18 cellular contexts compared by ENCODE assay signal in genomic region chr20:59181936-59182335, GRCh38. TPM values are rescaled to one million over a fixed set of nuclear protein-coding genes. Genes with fewer than 3 reads are reported as not detected.
DNase-seq lines count a peak whose midpoint lies in the region; ATAC-seq lines count a peak whose summit lies in the region.
"Had no signal": no experiment of that assay in that cellular context is flagged by ENCODE, and none has a peak within 500 bp of the region (broad histone marks: within the 10 kb centered on the region; RNA-seq: fewer than 3 reads in every experiment).

No MANE protein-coding gene starts in this region.

- H3K27me3 ChIP-seq in neuronal stem cell (ENCODE audit: control insufficient read depth in 3 of 3, insufficient read depth in 3 of 3, low read depth in 1 of 3, low read length in 3 of 3): peaks cover 0 to 12% (median 0%) of the 10 kb centered on the region in 3 experiments
- H3K27me3 ChIP-seq: SJSA1 had no signal

- H3K4me2 ChIP-seq in neuronal stem cell (ENCODE audit: insufficient read depth, low read length, poor library complexity, severe bottlenecking): no peak overlapping the region

- peak overlapping the region; percentile 44 for H3K18ac ChIP-seq in neuronal stem cell (ENCODE audit: low read length)

- no peak overlapping the region for H2BK5ac ChIP-seq in neuronal stem cell (ENCODE audit: low read length)

- H3K9me3 ChIP-seq in neuronal stem cell (replicated peaks in 1 of 2; ENCODE audit: control insufficient read depth in 2 of 2, insufficient read depth in 1 of 2, low read depth in 1 of 2, low read length in 2 of 2): peaks cover 0 to 2% of the 10 kb centered on the region in 2 donors
- H3K9me3 ChIP-seq: SJSA1 had no signal

- intact Hi-C loops in activated CD4-positive, alpha-beta T cell treated with anti-CD3 and anti-CD28 coated beads, Interleukin-2, amount 10 ng/mL, durations not matched to agents 24 days and 14 days (cut with micrococcal nuclease): no loop called here

- WGBS in neuronal stem cell (ENCODE audit: extremely low coverage in 2 of 2, insufficient read length in 2 of 2, insufficient replicate concordance in 1 of 2), 2 donors: no CpG with 5 or more reads among the region's 2 CpGs

- H2BK15ac ChIP-seq in neuronal stem cell (ENCODE audit: low read length): no peak overlapping the region

- peaks cover 55% of the 10 kb centered on the region for H3K4me1 Mint-ChIP-seq in activated CD8-positive, alpha-beta memory T cell treated with anti-CD3 and anti-CD28 coated beads, Interleukin-2, amount 10 ng/mL, durations not matched to agents 7 days and 5 days
- peaks cover 57% of the 10 kb centered on the region for H3K4me1 Mint-ChIP-seq in activated T-helper 17 cell treated with anti-CD3 and anti-CD28 coated beads, Interleukin-2, amount 50 U/mL, for 72 hours
- peaks cover 43% of the 10 kb centered on the region for H3K4me1 Mint-ChIP-seq in activated CD4-positive, alpha-beta T cell treated with anti-CD3 and anti-CD28 coated beads, Interleukin-2, amount 10 ng/mL, durations not matched to agents 24 days and 14 days

- no peak overlapping the region for H4K8ac ChIP-seq in neuronal stem cell (ENCODE audit: low read depth, low read length)

- no peaks in the 10 kb centered on the region for H3K27me3 Mint-ChIP-seq in activated CD8-positive, alpha-beta memory T cell treated with anti-CD3 and anti-CD28 coated beads, Interleukin-2, amount 10 ng/mL, durations not matched to agents 7 days and 5 days
- H3K27me3 Mint-ChIP-seq in activated T-helper 17 cell treated with anti-CD3 and anti-CD28 coated beads, Interleukin-2, amount 50 U/mL, for 72 hours: no peaks in the 10 kb centered on the region
- peaks cover 1% of the 10 kb centered on the region for H3K27me3 Mint-ChIP-seq in activated CD4-positive, alpha-beta T cell treated with anti-CD3 and anti-CD28 coated beads, Interleukin-2, amount 10 ng/mL, durations not matched to agents 24 days and 14 days
- H3K27me3 Mint-ChIP-seq: IgD-negative memory B cell had no signal

- CTCF ChIA-PET in activated CD8-positive, alpha-beta memory T cell treated with anti-CD3 and anti-CD28 coated beads, Interleukin-2, amount 10 ng/mL, durations not matched to agents 7 days and 5 days (lab: Charles Lee): interaction anchor here (0.9 to 1.2 kb wide), 5 partner anchors 12 to 97 kb away, joined by 3 to 6 read pairs (median 4); no protein-coding TSS in a partner anchor

- H3K4ac ChIP-seq in neuronal stem cell (ENCODE audit: low read length): no peak overlapping the region

- no peak overlapping the region for H3K23ac ChIP-seq in neuronal stem cell (ENCODE audit: low read depth, low read length, poor library complexity)

- H3K79me1 ChIP-seq in neuronal stem cell (ENCODE audit: low read depth, low read length): no peaks in the 10 kb centered on the region

- H3K14ac ChIP-seq in neuronal stem cell (ENCODE audit: low read length): no peak overlapping the region

- H4K91ac ChIP-seq in neuronal stem cell (ENCODE audit: low read depth, low read length, poor library complexity): no peak overlapping the region

- no peak overlapping the region for H3K27ac Mint-ChIP-seq in activated CD8-positive, alpha-beta memory T cell treated with anti-CD3 and anti-CD28 coated beads, Interleukin-2, amount 10 ng/mL, durations not matched to agents 7 days and 5 days
- H3K27ac Mint-ChIP-seq in activated T-helper 17 cell treated with anti-CD3 and anti-CD28 coated beads, Interleukin-2, amount 50 U/mL, for 72 hours: peak overlapping the region; percentile 23
- no peak overlapping the region for H3K27ac Mint-ChIP-seq in activated CD4-positive, alpha-beta T cell treated with anti-CD3 and anti-CD28 coated beads, Interleukin-2, amount 10 ng/mL, durations not matched to agents 24 days and 14 days

- no peaks in the 10 kb centered on the region for H3K9me3 Mint-ChIP-seq in activated CD8-positive, alpha-beta memory T cell treated with anti-CD3 and anti-CD28 coated beads, Interleukin-2, amount 10 ng/mL, durations not matched to agents 7 days and 5 days (ENCODE audit: low read depth)
- no peaks in the 10 kb centered on the region for H3K9me3 Mint-ChIP-seq in activated T-helper 17 cell treated with anti-CD3 and anti-CD28 coated beads, Interleukin-2, amount 50 U/mL, for 72 hours
- H3K9me3 Mint-ChIP-seq in activated CD4-positive, alpha-beta T cell treated with anti-CD3 and anti-CD28 coated beads, Interleukin-2, amount 10 ng/mL, durations not matched to agents 24 days and 14 days: peaks cover 11% of the 10 kb centered on the region

- H2BK120ac ChIP-seq in neuronal stem cell (ENCODE audit: low read depth, low read length): no peak overlapping the region

- H3K9ac ChIP-seq in neuronal stem cell (ENCODE audit: low read depth, low read length, poor library complexity): no peak overlapping the region
- H3K9ac ChIP-seq: GM23248 had no signal

- H3K4me1 ChIP-seq in neuronal stem cell (ENCODE audit: control insufficient read depth in 2 of 2, insufficient read depth in 1 of 2, low read depth in 1 of 2, low read length in 2 of 2): peaks cover 0 to 12% of the 10 kb centered on the region in 2 donors
- H3K4me1 ChIP-seq: SJSA1 had no signal

- H2AFZ ChIP-seq in neuronal stem cell (ENCODE audit: low read length): no peak overlapping the region
- H2AFZ ChIP-seq: GM23248 had no signal

- ATAC-seq in activated CD8-positive, alpha-beta memory T cell treated with anti-CD3 and anti-CD28 coated beads, Interleukin-2, amount 10 ng/mL, durations not matched to agents 7 days and 5 days: no peak
- ATAC-seq in activated T-helper 17 cell treated with anti-CD3 and anti-CD28 coated beads, Interleukin-2, amount 50 U/mL, for 72 hours (replicated peaks): no peak
- no peak for ATAC-seq in GM19351 (IDR thresholded peaks at IDR 0.05; ENCODE audit: unreplicated experiment)
- ATAC-seq: PC-3 had no signal

- H3K36me3 Mint-ChIP-seq in activated CD8-positive, alpha-beta memory T cell treated with anti-CD3 and anti-CD28 coated beads, Interleukin-2, amount 10 ng/mL, durations not matched to agents 7 days and 5 days: peaks cover 44% of the 10 kb centered on the region
- H3K36me3 Mint-ChIP-seq in activated T-helper 17 cell treated with anti-CD3 and anti-CD28 coated beads, Interleukin-2, amount 50 U/mL, for 72 hours (ENCODE audit: low read depth): peaks cover 49% of the 10 kb centered on the region
- peaks cover 39% of the 10 kb centered on the region for H3K36me3 Mint-ChIP-seq in activated CD4-positive, alpha-beta T cell treated with anti-CD3 and anti-CD28 coated beads, Interleukin-2, amount 10 ng/mL, durations not matched to agents 24 days and 14 days (ENCODE audit: low read depth)

- H3K36me3 ChIP-seq in neuronal stem cell (replicated peaks in 1 of 2; ENCODE audit: control insufficient read depth in 2 of 2, insufficient read depth in 2 of 2, low read length in 2 of 2): no peaks in the 10 kb centered on the region
- H3K36me3 ChIP-seq: SJSA1 had no signal

- DNase-seq in activated CD8-positive, alpha-beta memory T cell treated with anti-CD3 and anti-CD28 coated beads, Interleukin-2, amount 10 ng/mL, durations not matched to agents 7 days and 5 days: peak; percentile 34
- no peak for DNase-seq in activated CD8-positive, alpha-beta memory T cell treated with anti-CD3 and anti-CD28 coated beads, Interleukin-2, amount 50 U/mL, for 4 hours
- DNase-seq in D341Med (ENCODE audit: low spot score) (peak; percentile 28), neuronal stem cell (ENCODE audit: low spot score) (no peak), NCI-H187 treated with DMSO at 0.1 percent for 48 hours (lab: John Stamatoyannopoulos, UW) (no peak)
- DNase-seq in activated CD4-positive, alpha-beta T cell treated with anti-CD3 and anti-CD28 coated beads, Interleukin-2, amount 10 ng/mL, durations not matched to agents 24 days and 14 days: no peak
- DNase-seq: GM23248, NCI-H1417 treated with DMSO at 0.1 percent for 48 hours, NCI-H2081, NCI-H2227 treated with DMSO at 0.1 percent for 48 hours, PC-3 had no signal

- no peak overlapping the region for H3K4me3 Mint-ChIP-seq in activated CD8-positive, alpha-beta memory T cell treated with anti-CD3 and anti-CD28 coated beads, Interleukin-2, amount 10 ng/mL, durations not matched to agents 7 days and 5 days
- H3K4me3 Mint-ChIP-seq in activated T-helper 17 cell treated with anti-CD3 and anti-CD28 coated beads, Interleukin-2, amount 50 U/mL, for 72 hours: peak overlapping the region; percentile 19
- no peak overlapping the region for H3K4me3 Mint-ChIP-seq in activated CD4-positive, alpha-beta T cell treated with anti-CD3 and anti-CD28 coated beads, Interleukin-2, amount 10 ng/mL, durations not matched to agents 24 days and 14 days

- no peak overlapping the region for H3K27ac ChIP-seq in neuronal stem cell (replicated peaks; ENCODE audit: low read length)
- H3K27ac ChIP-seq: GM23248, SJSA1 had no signal

- no peak overlapping the region for H3K4me3 ChIP-seq in neuronal stem cell (ENCODE audit: low read length in 2 of 2)
- H3K4me3 ChIP-seq: GM23248, SJSA1 had no signal

- H2AK5ac ChIP-seq in neuronal stem cell (ENCODE audit: low read depth, low read length): no peak overlapping the region

- no peak overlapping the region for H2BK12ac ChIP-seq in neuronal stem cell (ENCODE audit: low read length)

RNA-seq across cellular contexts. Expression of gene ZNF831, which starts 18.3 kb away (rescaled TPM):
- total RNA-seq in activated CD8-positive, alpha-beta memory T cell treated with anti-CD3 and anti-CD28 coated beads, Interleukin-2, amount 10 ng/mL, durations not matched to agents 7 days and 5 days: 10 to 100 TPM in 1 of 2 experiments, 1 to 10 TPM in 1; 7.9 to 10.2 TPM
- 10 to 100 TPM; 13.5 to 17.8 TPM for total RNA-seq in activated T-helper 17 cell treated with anti-CD3 and anti-CD28 coated beads, Interleukin-2, amount 50 U/mL, for 72 hours
- not detected for polyA plus RNA-seq in neuronal stem cell (2013, experiment 1 of 2)
- not detected for polyA plus RNA-seq in neuronal stem cell (2013, experiment 2 of 2)
- 3.1 and 3.4 TPM in 2 replicates for total RNA-seq in activated CD4-positive, alpha-beta T cell treated with anti-CD3 and anti-CD28 coated beads, Interleukin-2, amount 10 ng/mL, durations not matched to agents 24 days and 14 days
- total RNA-seq: A172, Daoy, GM23248, HT-29, PC-3, SJSA1 had no signal
- polyA plus RNA-seq: GM23248 had no signal

Comparison
In these comparisons a context has a peak if more than half of its experiments do, and no peak if none do; other contexts are left out.
1. DNase-seq: peak in activated CD8-positive, alpha-beta memory T cell treated with anti-CD3 and anti-CD28 coated beads, Interleukin-2, amount 10 ng/mL, durations not matched to agents 7 days and 5 days (single experiment) and D341Med (single experiment); none in activated CD8-positive, alpha-beta memory T cell treated with anti-CD3 and anti-CD28 coated beads, Interleukin-2, amount 50 U/mL, for 4 hours (single experiment), neuronal stem cell (single experiment), activated CD4-positive, alpha-beta T cell treated with anti-CD3 and anti-CD28 coated beads, Interleukin-2, amount 10 ng/mL, durations not matched to agents 24 days and 14 days (single experiment) and NCI-H187 treated with DMSO at 0.1 percent for 48 hours (single experiment).